In the genomic region with DNA sequence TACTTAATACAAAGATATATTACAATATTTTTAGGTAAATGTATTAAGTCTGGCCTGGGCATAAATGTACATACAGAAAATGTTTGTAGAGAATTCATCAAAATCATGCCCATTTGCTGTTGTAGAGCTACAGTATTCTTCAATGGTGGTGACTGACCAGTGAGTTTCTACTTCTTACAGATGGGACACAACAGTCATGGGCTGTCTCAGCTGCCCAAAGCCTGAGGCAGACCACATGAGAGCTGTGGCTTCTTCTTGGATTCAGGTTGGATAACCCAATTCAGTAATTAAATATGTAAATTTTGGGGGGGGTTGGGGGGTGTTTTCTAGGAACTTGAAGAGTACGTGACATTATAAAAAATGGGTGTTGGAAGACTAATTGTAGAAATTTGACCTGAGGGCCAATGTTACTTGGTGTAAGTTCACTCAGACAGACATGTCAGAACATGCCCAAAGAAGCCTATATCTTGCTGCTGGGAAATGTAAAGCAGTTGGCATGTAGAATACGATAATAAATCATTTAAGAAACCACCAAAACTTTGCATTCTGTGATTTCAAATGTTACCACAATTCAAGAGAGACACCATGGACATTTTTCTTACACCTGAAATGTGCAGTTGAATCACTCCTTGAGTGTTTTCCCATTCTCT, we compare ENCODE assay signal across 13 cellular contexts. TPM values are rescaled to one million over a fixed set of nuclear protein-coding genes. Genes with fewer than 3 reads are reported as not detected.
DNase-seq lines count a peak whose midpoint lies in the region; ATAC-seq lines count a peak whose summit lies in the region.
"Had no signal": no experiment of that assay in that cellular context is flagged by ENCODE, and none has a peak within 500 bp of the region (broad histone marks: within the 10 kb centered on the region; RNA-seq: fewer than 3 reads in every experiment).

No MANE protein-coding gene starts in this region.

- H3K27ac ChIP-seq in BLaER1 treated with 17β-estradiol and CSF1 and Interleukin-3, amounts not matched to agents 10 nM and 100 nM, result peak overlapping the region in 6 of 11 experiments; percentile 13 to 57 (median 34); a peak in 6 of 22 replicates
- H3K27ac ChIP-seq in epithelial cell of prostate, result peak overlapping the region; percentile 73
- H3K27ac ChIP-seq: colonic mucosa, gastrocnemius medialis had no signal

- H3K4me2 ChIP-seq in BLaER1 treated with 17β-estradiol and CSF1 and Interleukin-3, amounts not matched to agents 10 nM and 100 nM, result no peak overlapping the region

- no peak overlapping the region for H3K9ac ChIP-seq in BLaER1 treated with 17β-estradiol and CSF1 and Interleukin-3, amounts not matched to agents 10 nM and 100 nM

- H3K36me3 ChIP-seq in BLaER1 treated with 17β-estradiol and CSF1 and Interleukin-3, amounts not matched to agents 10 nM and 100 nM, result peaks cover 24 to 49% (median 34%) of the 10 kb centered on the region in 11 experiments
- H3K36me3 ChIP-seq: gastrocnemius medialis had no signal

- peaks cover 13 to 25% (median 24%) of the 10 kb centered on the region in 3 donors for H3K4me1 Mint-ChIP-seq in T-cell

- peaks cover 0 to 11% (median 0%) of the 10 kb centered on the region in 10 experiments; a peak in 1 of 20 replicates for H3K4me1 ChIP-seq in BLaER1 treated with 17β-estradiol and CSF1 and Interleukin-3, amounts not matched to agents 10 nM and 100 nM
- H3K4me1 ChIP-seq: colonic mucosa, gastrocnemius medialis had no signal

- POLR2A ChIA-PET in T-cell (lab: Charles Lee), result interaction anchor here in 1 of 2 donors (1.3 kb wide), 1 partner anchor 17 kb away, joined by 17 read pairs; no protein-coding TSS in a partner anchor

- DNase-seq in T-cell (no peak), epithelial cell of prostate (ENCODE audit: low read depth, low spot score) (peak; percentile 60), SIG-M5 treated with dmso at 0.1 percent for 504 hours (lab: John Stamatoyannopoulos, UW; ENCODE audit: unreplicated experiment) (no peak)
- DNase-seq: colonic mucosa; gastrocnemius medialis; Kasumi-1; NCI-H524; posterior cingulate gyrus; stimulated activated CD4-positive, alpha-beta T cell treated with anti-CD3 and anti-CD28 coated beads, Interleukin-4, amount 100 ng/mL, for 1 hour had no signal

- no peak overlapping the region for H3K4me3 Mint-ChIP-seq in T-cell

- no peaks in the 10 kb centered on the region for H3K27me3 Mint-ChIP-seq in T-cell

- no peaks in the 10 kb centered on the region for H3K9me3 Mint-ChIP-seq in T-cell

- H3K27me3 ChIP-seq in BLaER1 treated with 17β-estradiol and CSF1 and Interleukin-3, amounts not matched to agents 10 nM and 100 nM, result no peaks in the 10 kb centered on the region
- H3K27me3 ChIP-seq: colonic mucosa, gastrocnemius medialis had no signal

- H3K9me3 ChIP-seq in BLaER1 treated with 17β-estradiol and CSF1 and Interleukin-3, amounts not matched to agents 10 nM and 100 nM (replicated peaks in 1 of 11), result no peaks in the 10 kb centered on the region
- H3K9me3 ChIP-seq: colonic mucosa, gastrocnemius medialis had no signal

- ATAC-seq in GM18909 (IDR thresholded peaks at IDR 0.05; ENCODE audit: poor library complexity, unreplicated experiment) (peak; percentile 41), T-cell (replicated peaks in 1 of 4) (no peak), GM21367 (IDR thresholded peaks at IDR 0.05; ENCODE audit: unreplicated experiment) (no peak), GM21390 (IDR thresholded peaks at IDR 0.05; ENCODE audit: unreplicated experiment) (no peak)
- ATAC-seq: gastrocnemius medialis had no signal

- H4K20me1 ChIP-seq in BLaER1 treated with 17β-estradiol and CSF1 and Interleukin-3, amounts not matched to agents 10 nM and 100 nM, result no peaks in the 10 kb centered on the region

- CTCF ChIA-PET in T-cell (lab: Charles Lee), result interaction anchor here in 1 of 2 donors (0.7 kb wide), 1 partner anchor 11 kb away, joined by 3 read pairs; no protein-coding TSS in a partner anchor

- H3K36me3 Mint-ChIP-seq in T-cell, result peaks cover 38% of the 10 kb centered on the region

- H3K27ac Mint-ChIP-seq in T-cell, result peak overlapping the region; percentile 46 to 53

- no peak overlapping the region for H3K4me3 ChIP-seq in BLaER1 treated with 17β-estradiol and CSF1 and Interleukin-3, amounts not matched to agents 10 nM and 100 nM
- H3K4me3 ChIP-seq: colonic mucosa, gastrocnemius medialis had no signal

RNA-seq across cellular contexts. Expression of gene STARD4, which starts 17.9 kb away (rescaled TPM):
- 10 to 100 TPM; 10.2 to 16.5 (median 12.0) TPM for total RNA-seq in T-cell
